22 cellular contexts compared by ENCODE assay signal in the genomic region with DNA sequence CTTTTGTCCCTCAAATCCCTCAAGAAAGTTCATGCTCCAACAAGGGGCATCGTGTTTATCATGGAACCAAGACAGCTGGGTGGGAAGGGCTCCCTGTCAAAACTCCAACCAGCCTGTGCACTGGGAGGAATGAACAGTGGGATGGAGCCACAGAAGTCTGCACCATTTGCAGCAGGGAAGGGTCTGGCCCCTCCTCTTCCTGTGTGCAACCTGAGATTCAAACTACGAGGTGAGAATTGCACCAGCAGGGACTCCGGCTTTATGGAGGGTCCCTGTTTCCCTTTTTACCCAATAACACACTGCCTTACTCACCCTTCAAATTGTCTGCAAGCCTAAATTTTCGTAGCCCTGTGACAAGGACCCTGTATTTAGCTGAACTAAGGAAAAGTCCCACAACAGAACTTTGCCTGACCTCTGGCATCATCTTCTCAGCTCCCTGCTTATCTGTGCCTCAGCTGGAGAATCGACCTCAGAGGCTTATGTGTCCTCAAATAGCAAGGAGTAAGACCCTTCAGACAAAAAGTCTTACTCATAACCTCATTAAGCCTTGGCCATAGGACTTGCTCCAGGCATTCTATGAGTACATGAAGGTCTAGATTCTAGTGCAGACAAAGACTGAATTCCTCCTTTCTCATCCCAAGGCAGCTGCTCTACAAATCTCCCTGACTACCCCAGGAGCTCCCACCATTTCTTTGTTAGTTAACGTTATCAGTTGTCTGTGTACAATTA.
DNase-seq lines count a peak whose midpoint lies in the region; ATAC-seq, FAIRE-seq and TF ChIP-seq lines count a peak whose summit lies in the region.
"Had no signal": no experiment of that assay in that cellular context is flagged by ENCODE, and none has a peak within 500 bp of the region (broad histone marks: within the 10 kb centered on the region; RNA-seq: fewer than 3 reads in every experiment).

No MANE protein-coding gene starts in this region.

- CTCF ChIA-PET in H1 (lab: Charles Lee; ENCODE audit: partially characterized antibody): interaction anchor here (1.2 kb wide), 1 partner anchor 223 kb away, joined by 3 read pairs; no protein-coding TSS in a partner anchor

- H3K9me3 Mint-ChIP-seq in nephron (no peaks in the 10 kb centered on the region), endothelial cell (ENCODE audit: unreplicated experiment) (no peaks in the 10 kb centered on the region)
- H3K9me3 Mint-ChIP-seq in natural killer cell treated with Interleukin-12 subunit alpha and Interleukin-12 subunit beta and Interleukin-15 and Interleukin-18, amount 100 ng/mL, for 72 hours: no peaks in the 10 kb centered on the region
- H3K9me3 Mint-ChIP-seq: CD4-positive, alpha-beta T cell had no signal

- peak; percentile 13 for DNase-seq in ELR (ENCODE audit: low read depth)
- no peak for DNase-seq in H1 (ENCODE audit: low read depth in 1 of 2, low spot score in 2 of 2)
- DNase-seq in natural killer cell treated with Interleukin-12 subunit alpha and Interleukin-12 subunit beta and Interleukin-15 and Interleukin-18, amount 100 ng/mL, for 72 hours (ENCODE audit: low spot score): no peak
- DNase-seq in endothelial cell (ENCODE audit: low spot score): no peak
- no peak for DNase-seq in GM13977 (ENCODE audit: low spot score)
- DNase-seq in activated naive CD4-positive, alpha-beta T cell treated with Interleukin-2 at 50 U/mL for 16 hours: no peak
- DNase-seq: CD4-positive, alpha-beta T cell; COR-L47; DMS79; KG1; NCI-H1417; NCI-H1694 treated with DMSO at 0.1 percent for 48 hours; NCI-H2081 treated with DMSO at 0.1 percent for 48 hours; NCI-H446 treated with DMSO at 0.1 percent for 48 hours; NCI-H69; NK-92 treated with Interleukin-12 subunit alpha and Interleukin-12 subunit beta, amount 100 ng/mL, for 24 hours had no signal

- H3K4me1 Mint-ChIP-seq in nephron (peaks cover 40% of the 10 kb centered on the region), endothelial cell (ENCODE audit: unreplicated experiment) (peaks cover 6% of the 10 kb centered on the region)
- peaks cover 6% of the 10 kb centered on the region in 2 donors for H3K4me1 Mint-ChIP-seq in natural killer cell treated with Interleukin-12 subunit alpha and Interleukin-12 subunit beta and Interleukin-15 and Interleukin-18, amount 100 ng/mL, for 72 hours (ENCODE audit: low read depth in 2 of 2)

- no peak overlapping the region for H2BK5ac ChIP-seq in H1 (ENCODE audit: low read depth, low read length)

- H3K36me3 ChIP-seq in HUES6 (ENCODE audit: control insufficient read depth, insufficient read depth, low read length) (no peaks in the 10 kb centered on the region; the same call in 1 of the 2 replicates), H1 (ENCODE audit: control insufficient read depth in 2 of 4, insufficient read depth in 4 of 4, low read length in 3 of 4) (no peaks in the 10 kb centered on the region)
- H3K36me3 ChIP-seq: BLaER1, HAP-1, SJCRH30 had no signal

- no peak overlapping the region for H2BK20ac ChIP-seq in H1 (ENCODE audit: low read length)

- TF ChIP-seq POLR2A in H1 (IDR thresholded peaks at IDR 0.05; ENCODE audit: control extremely low read depth in 1 of 2, low read depth in 2 of 2, low read length in 2 of 2): no peak

- H3K27ac Mint-ChIP-seq in nephron (peak overlapping the region in 2 of 3 experiments; percentile 84 to 88), endothelial cell (ENCODE audit: unreplicated experiment) (no peak overlapping the region)
- no peak overlapping the region for H3K27ac Mint-ChIP-seq in natural killer cell treated with Interleukin-12 subunit alpha and Interleukin-12 subunit beta and Interleukin-15 and Interleukin-18, amount 100 ng/mL, for 72 hours
- H3K27ac Mint-ChIP-seq: CD4-positive, alpha-beta T cell had no signal

- FAIRE-seq in H1 (lab: Jason Lieb, UNC): no peak

- no peak overlapping the region for H2BK15ac ChIP-seq in H1 (ENCODE audit: low read length)

- H3K4me1 ChIP-seq in HUES6 (ENCODE audit: control insufficient read depth, insufficient read depth, low read length) (peaks cover 47% of the 10 kb centered on the region), H1 (replicated peaks in 1 of 4; ENCODE audit: control insufficient read depth in 3 of 4, insufficient read depth in 4 of 4, low read length in 3 of 4) (peaks cover 0 to 18% (median 5%) of the 10 kb centered on the region in 4 experiments; a peak in 5 of 7 replicates)
- H3K4me1 ChIP-seq: HAP-1, SJCRH30 had no signal

- H4K8ac ChIP-seq in H1 (ENCODE audit: extremely low read depth, insufficient read depth, low read length): no peak overlapping the region

- no peak overlapping the region for H3K4ac ChIP-seq in H1 (replicated peaks; ENCODE audit: insufficient read length, low read depth, low read length)

- H3K4me2 ChIP-seq in H1 (ENCODE audit: insufficient read depth in 1 of 2, low read depth in 2 of 2, low read length in 2 of 2): no peak overlapping the region
- H3K4me2 ChIP-seq: BLaER1 had no signal

- H3K9ac ChIP-seq in HUES6 (ENCODE audit: low read length) (peak overlapping the region; percentile 29), H1 (replicated peaks in 1 of 4; ENCODE audit: extremely low read depth in 1 of 4, low read depth in 3 of 4, low read length in 3 of 4) (no peak overlapping the region)
- H3K9ac ChIP-seq: BLaER1 had no signal

- H2BK12ac ChIP-seq in H1 (ENCODE audit: low read depth, low read length): no peak overlapping the region

- in situ Hi-C loops in GM13977 (cut with MboI; ENCODE audit: low pct_unique_long_range_greater_than_20kb, low sequenced_read_pairs, unreplicated experiment): no loop called here

- no peaks in the 10 kb centered on the region for H3K23me2 ChIP-seq in H1 (ENCODE audit: low read depth, low read length)

- H4K5ac ChIP-seq in H1 (ENCODE audit: insufficient read length, low read depth, low read length): no peak overlapping the region

- H4K91ac ChIP-seq in H1 (replicated peaks; ENCODE audit: insufficient read length, low read length): no peak overlapping the region

- H3K27ac ChIP-seq in HUES6 (ENCODE audit: low read depth, low read length) (no peak overlapping the region; the same call in 1 of the 2 replicates), H1 (ENCODE audit: low read depth, low read length) (no peak overlapping the region)
- H3K27ac ChIP-seq: BLaER1, HL-60, SJCRH30 had no signal

- no peak for ATAC-seq in natural killer cell treated with Interleukin-12 subunit alpha and Interleukin-12 subunit beta and Interleukin-15 and Interleukin-18, amount 100 ng/mL, for 72 hours

- no peak overlapping the region for H3K14ac ChIP-seq in H1 (ENCODE audit: insufficient read length)

- H2AFZ ChIP-seq in H1 (ENCODE audit: low read length): no peak overlapping the region

- H4K20me1 ChIP-seq in H1 (replicated peaks in 1 of 2; ENCODE audit: control insufficient read depth in 1 of 2, insufficient read depth in 2 of 2, low read length in 2 of 2): no peaks in the 10 kb centered on the region
- H4K20me1 ChIP-seq: BLaER1 had no signal

- no peak for TF ChIP-seq RAD21 in H1 (IDR thresholded peaks at IDR 0.05 in 1 of 2, conservative IDR thresholded peaks at IDR 0.05 in 1 of 2; ENCODE audit: low read depth in 2 of 2, low read length in 2 of 2)

- TF ChIP-seq CTCF in H1 (IDR thresholded peaks at IDR 0.05; ENCODE audit: control extremely low read depth in 1 of 3, insufficient read depth in 1 of 3, low read depth in 1 of 3, low read length in 3 of 3) (no peak), nephron (IDR thresholded peaks at IDR 0.05; ENCODE audit: unreplicated experiment in 3 of 3) (no peak), endothelial cell (IDR thresholded peaks at IDR 0.05; ENCODE audit: unreplicated experiment) (no peak), GM13977 (IDR thresholded peaks at IDR 0.05; ENCODE audit: extremely low read depth, insufficient read depth, missing control alignments) (no peak)

- H3K4me3 ChIP-seq in HUES6 (ENCODE audit: low read depth, low read length) (peak overlapping the region; percentile 0; the same call in 1 of the 2 replicates), H1 (ENCODE audit: extremely low read depth in 1 of 4, insufficient read depth in 2 of 4, low read depth in 3 of 4, low read length in 4 of 4) (no peak overlapping the region)
- H3K4me3 ChIP-seq: BLaER1, HAP-1, SJCRH30 had no signal

- no peak overlapping the region for H2AK5ac ChIP-seq in H1 (ENCODE audit: low read depth, low read length)

- no peaks in the 10 kb centered on the region for H3K27me3 ChIP-seq in HUES6 (ENCODE audit: control insufficient read depth, insufficient read depth, low read length)
- no peaks in the 10 kb centered on the region; a peak in 1 of 7 replicates for H3K27me3 ChIP-seq in H1 (replicated peaks in 1 of 4; ENCODE audit: control insufficient read depth in 3 of 4, extremely low read depth in 1 of 4, insufficient read depth in 3 of 4, low read length in 3 of 4)
- H3K27me3 ChIP-seq: BLaER1, SJCRH30 had no signal

- H3K18ac ChIP-seq in H1 (ENCODE audit: extremely low read depth, low read length): peak overlapping the region; percentile 21; the same call in 1 of the 2 replicates

- no peak overlapping the region for H3K4me3 Mint-ChIP-seq in nephron
- H3K4me3 Mint-ChIP-seq in natural killer cell treated with Interleukin-12 subunit alpha and Interleukin-12 subunit beta and Interleukin-15 and Interleukin-18, amount 100 ng/mL, for 72 hours: no peak overlapping the region
- H3K4me3 Mint-ChIP-seq in endothelial cell (ENCODE audit: unreplicated experiment): no peak overlapping the region
- H3K4me3 Mint-ChIP-seq: CD4-positive, alpha-beta T cell had no signal

- WGBS in H1 (ENCODE audit: extremely low coverage in 1 of 2, insufficient coverage in 1 of 2, insufficient read length in 1 of 2, insufficient replicate concordance in 2 of 2, low coverage in 1 of 2, low lambda C conversion rate in 2 of 2, missing lambda C conversion rate in 1 of 2), 2 experiments: 89% methylated on average over 5 of the region's 6 CpGs; no CpG with 5 or more reads in 1 of the 2 experiments

- H2BK120ac ChIP-seq in H1 (replicated peaks; ENCODE audit: low read depth, low read length): no peak overlapping the region

- no peaks in the 10 kb centered on the region for H3K79me2 ChIP-seq in H1 (ENCODE audit: control insufficient read depth in 1 of 2, insufficient read depth in 2 of 2, low read length in 2 of 2)

- H3K9me3 ChIP-seq in HUES6 (ENCODE audit: control insufficient read depth, insufficient read depth, low read depth, low read length): peaks cover 5% of the 10 kb centered on the region; the same call in 1 of the 2 replicates
- H3K9me3 ChIP-seq in H1 (ENCODE audit: insufficient read depth in 2 of 2, low read depth in 1 of 2, low read length in 1 of 2): no peaks in the 10 kb centered on the region
- H3K9me3 ChIP-seq: BLaER1, HAP-1, SJCRH30 had no signal

- H3K27me3 Mint-ChIP-seq in nephron (ENCODE audit: low read depth) (no peaks in the 10 kb centered on the region), endothelial cell (ENCODE audit: unreplicated experiment) (no peaks in the 10 kb centered on the region)
- H3K27me3 Mint-ChIP-seq in natural killer cell treated with Interleukin-12 subunit alpha and Interleukin-12 subunit beta and Interleukin-15 and Interleukin-18, amount 100 ng/mL, for 72 hours: peaks cover 27 to 67% of the 10 kb centered on the region in 2 donors

- no peak overlapping the region for H3K23ac ChIP-seq in H1 (ENCODE audit: insufficient read length)

- no peaks in the 10 kb centered on the region for H3K36me3 Mint-ChIP-seq in nephron (ENCODE audit: low read depth)
- no peaks in the 10 kb centered on the region for H3K36me3 Mint-ChIP-seq in natural killer cell treated with Interleukin-12 subunit alpha and Interleukin-12 subunit beta and Interleukin-15 and Interleukin-18, amount 100 ng/mL, for 72 hours
- no peaks in the 10 kb centered on the region for H3K36me3 Mint-ChIP-seq in endothelial cell (ENCODE audit: low read depth, unreplicated experiment)

- TF ChIP-seq EP300 in H1 (IDR thresholded peaks at IDR 0.05; ENCODE audit: borderline replicate concordance in 1 of 2, low read depth in 2 of 2, low read length in 2 of 2): no peak

- H3K79me1 ChIP-seq in H1 (ENCODE audit: low read depth, low read length): no peaks in the 10 kb centered on the region

- POLR2A ChIA-PET in H1 (lab: Charles Lee; ENCODE audit: partially characterized antibody): interaction anchor here (1.8 kb wide), 1 partner anchor 10 kb away, joined by 4 read pairs; no protein-coding TSS in a partner anchor

- no peak overlapping the region for H3K56ac ChIP-seq in H1 (replicated peaks; ENCODE audit: insufficient read length, low read depth, low read length)

Comparison
In these comparisons a context has a peak if more than half of its experiments do, and no peak if none do; other contexts are left out.
1. H3K27ac Mint-ChIP-seq: peak in nephron (2 of 3); none in natural killer cell treated with Interleukin-12 subunit alpha and Interleukin-12 subunit beta and Interleukin-15 and Interleukin-18, amount 100 ng/mL, for 72 hours (0 of 2) and endothelial cell (single experiment).